Comparison of ENCODE assay signal across 17 cellular contexts in genomic region chr10:2476236-2476814, GRCh38.
A peak's percentile ranks its signal among the peaks of the same experiment; 100 is the strongest.
DNase-seq lines count a peak whose midpoint lies in the region; ATAC-seq, FAIRE-seq and TF ChIP-seq lines count a peak whose summit lies in the region.
"Had no signal": no experiment of that assay in that cellular context is flagged by ENCODE, and none has a peak within 500 bp of the region (broad histone marks: within the 10 kb centered on the region; RNA-seq: fewer than 3 reads in every experiment).

No MANE protein-coding gene starts in this region.

- H3F3A ChIP-seq in MM.1S (ENCODE audit: insufficient read depth, low read length) = no peaks in the 10 kb centered on the region

- no peak overlapping the region for H2BK12ac ChIP-seq in neuronal stem cell (ENCODE audit: low read length)

- DNase-seq in ACHN (peak; percentile 25), MM.1S (no peak), astrocyte (ENCODE audit: low read depth) (peak; percentile 41), neuronal stem cell (ENCODE audit: low spot score) (no peak), RCC 7860 (ENCODE audit: low spot score) (no peak), AG20443 (ENCODE audit: low spot score) (no peak), HuH-7 (ENCODE audit: low spot score) (no peak), T-helper 17 cell (no peak)
- DNase-seq: CD8-positive, alpha-beta memory T cell; DMS 273 treated with DMSO at 0.1 percent for 48 hours; NCI-H1417 treated with DMSO at 0.1 percent for 48 hours; NCI-H2029 treated with DMSO at 0.1 percent for 48 hours; NCI-H226; Right ventricle myocardium superior had no signal

- no peaks in the 10 kb centered on the region for H3K79me2 ChIP-seq in MM.1S (ENCODE audit: low read length)
- no peaks in the 10 kb centered on the region for H3K79me2 ChIP-seq in astrocyte (ENCODE audit: insufficient read depth, low read length)

- ATAC-seq in T-helper 17 cell = no peak
- ATAC-seq: HepG2 had no signal

- H3K9me2 ChIP-seq in MM.1S (replicated peaks; ENCODE audit: insufficient read depth, low read length) = no peaks in the 10 kb centered on the region

- H3K9me3 ChIP-seq in MM.1S (replicated peaks; ENCODE audit: insufficient read depth, low read length) = no peaks in the 10 kb centered on the region
- peaks cover 8% of the 10 kb centered on the region for H3K9me3 ChIP-seq in astrocyte (ENCODE audit: insufficient read depth, low read depth, low read length)
- peaks cover 0 to 5% of the 10 kb centered on the region in 2 donors for H3K9me3 ChIP-seq in neuronal stem cell (replicated peaks in 1 of 2; ENCODE audit: control insufficient read depth in 2 of 2, insufficient read depth in 1 of 2, low read depth in 1 of 2, low read length in 2 of 2)
- H3K9me3 ChIP-seq in T-helper 17 cell (ENCODE audit: control insufficient read depth, low read length, poor library complexity, severe bottlenecking) = no peaks in the 10 kb centered on the region

- H2BK120ac ChIP-seq in neuronal stem cell (ENCODE audit: low read depth, low read length) = no peak overlapping the region

- no peak overlapping the region for H2BK15ac ChIP-seq in neuronal stem cell (ENCODE audit: low read length)

- H3K27me3 Mint-ChIP-seq in astrocyte (ENCODE audit: low read depth, unreplicated experiment) (peaks cover 8% of the 10 kb centered on the region), T-helper 17 cell (peaks cover 4% of the 10 kb centered on the region)
- H3K27me3 Mint-ChIP-seq: B cell had no signal

- no peak overlapping the region for H3K4me3 Mint-ChIP-seq in astrocyte (ENCODE audit: unreplicated experiment)
- H3K4me3 Mint-ChIP-seq in T-helper 17 cell = no peak overlapping the region
- H3K4me3 Mint-ChIP-seq: B cell, H9 had no signal

- no peak overlapping the region for H3K23ac ChIP-seq in neuronal stem cell (ENCODE audit: low read depth, low read length, poor library complexity)

- no peak overlapping the region for H3K18ac ChIP-seq in neuronal stem cell (ENCODE audit: low read length)

- H3K36me3 Mint-ChIP-seq in astrocyte (ENCODE audit: low read depth, unreplicated experiment) (no peaks in the 10 kb centered on the region), T-helper 17 cell (ENCODE audit: low read depth) (no peaks in the 10 kb centered on the region)
- H3K36me3 Mint-ChIP-seq: CD8-positive, alpha-beta memory T cell had no signal

- peak overlapping the region; percentile 11; the same call in 1 of the 2 replicates for H3K4me2 ChIP-seq in MM.1S (ENCODE audit: low read depth, low read length)
- H3K4me2 ChIP-seq in astrocyte (ENCODE audit: low read length) = no peak overlapping the region
- no peak overlapping the region for H3K4me2 ChIP-seq in neuronal stem cell (ENCODE audit: insufficient read depth, low read length, poor library complexity, severe bottlenecking)

- H3K4me1 Mint-ChIP-seq in astrocyte (ENCODE audit: low read depth, unreplicated experiment) (no peaks in the 10 kb centered on the region), T-helper 17 cell (no peaks in the 10 kb centered on the region)
- H3K4me1 Mint-ChIP-seq: B cell; CD8-positive, alpha-beta memory T cell had no signal

- no peak overlapping the region for H3K4ac ChIP-seq in neuronal stem cell (ENCODE audit: low read length)

- no peak overlapping the region for H2AFZ ChIP-seq in MM.1S (ENCODE audit: low read length)
- no peak overlapping the region for H2AFZ ChIP-seq in astrocyte (ENCODE audit: low read depth, low read length)
- H2AFZ ChIP-seq in neuronal stem cell (ENCODE audit: low read length) = peak overlapping the region; percentile 28

- no peak overlapping the region for H2BK5ac ChIP-seq in neuronal stem cell (ENCODE audit: low read length)

- no peaks in the 10 kb centered on the region for H3K4me1 ChIP-seq in MM.1S (ENCODE audit: low read length)
- no peaks in the 10 kb centered on the region for H3K4me1 ChIP-seq in astrocyte (ENCODE audit: insufficient read depth, low read length)
- peaks cover 2 to 7% of the 10 kb centered on the region in 2 donors for H3K4me1 ChIP-seq in neuronal stem cell (ENCODE audit: control insufficient read depth in 2 of 2, insufficient read depth in 1 of 2, low read depth in 1 of 2, low read length in 2 of 2)

- H3K9me3 Mint-ChIP-seq in astrocyte (ENCODE audit: unreplicated experiment) = peaks cover 2% of the 10 kb centered on the region

- H3K14ac ChIP-seq in neuronal stem cell (ENCODE audit: low read length) = no peak overlapping the region

- H3K79me1 ChIP-seq in neuronal stem cell (ENCODE audit: low read depth, low read length) = no peaks in the 10 kb centered on the region

- H3K4me3 ChIP-seq in MM.1S (ENCODE audit: low read length) (no peak overlapping the region; the same call in 1 of the 2 replicates), astrocyte (ENCODE audit: insufficient read depth, low read depth, low read length) (no peak overlapping the region), neuronal stem cell (ENCODE audit: low read length in 2 of 2) (no peak overlapping the region)

- no CpG with 5 or more reads among the region's 14 CpGs for WGBS in neuronal stem cell (ENCODE audit: extremely low coverage in 2 of 2, insufficient read length in 2 of 2, insufficient replicate concordance in 1 of 2), 2 donors

- in situ Hi-C loops in ACHN (cut with HindIII; ENCODE audit: low pct_ligation_motif_present, low pct_unique_long_range_greater_than_20kb, low sequenced_read_pairs) = no loop called here

- H4K20me1 ChIP-seq in MM.1S (ENCODE audit: insufficient read depth, low read length) (no peaks in the 10 kb centered on the region), astrocyte (ENCODE audit: insufficient read depth, low read length) (no peaks in the 10 kb centered on the region)

- no peaks in the 10 kb centered on the region for H3K27me3 ChIP-seq in MM.1S (replicated peaks; ENCODE audit: insufficient read depth, low read length)
- H3K27me3 ChIP-seq in astrocyte (ENCODE audit: insufficient read depth, low read length) = no peaks in the 10 kb centered on the region
- H3K27me3 ChIP-seq in neuronal stem cell (ENCODE audit: control insufficient read depth in 3 of 3, insufficient read depth in 3 of 3, low read depth in 1 of 3, low read length in 3 of 3) = no peaks in the 10 kb centered on the region

- H3K27ac ChIP-seq in MM.1S (ENCODE audit: low read length) = no peak overlapping the region; the same call in 1 of the 2 replicates
- no peak overlapping the region for H3K27ac ChIP-seq in astrocyte (ENCODE audit: low read depth, low read length)
- H3K27ac ChIP-seq in neuronal stem cell (replicated peaks; ENCODE audit: low read length) = no peak overlapping the region

- no peak overlapping the region for H4K91ac ChIP-seq in neuronal stem cell (ENCODE audit: low read depth, low read length, poor library complexity)

- no peak overlapping the region for H4K8ac ChIP-seq in neuronal stem cell (ENCODE audit: low read depth, low read length)

- H3K36me3 ChIP-seq in MM.1S (replicated peaks; ENCODE audit: insufficient read depth, low read length) = no peaks in the 10 kb centered on the region
- H3K36me3 ChIP-seq in astrocyte (ENCODE audit: insufficient read depth, low read length) = no peaks in the 10 kb centered on the region
- H3K36me3 ChIP-seq in neuronal stem cell (replicated peaks in 1 of 2; ENCODE audit: control insufficient read depth in 2 of 2, insufficient read depth in 2 of 2, low read length in 2 of 2) = no peaks in the 10 kb centered on the region

- H3K27ac Mint-ChIP-seq in astrocyte (ENCODE audit: unreplicated experiment) (no peak overlapping the region), T-helper 17 cell (no peak overlapping the region)
- H3K27ac Mint-ChIP-seq: B cell; CD8-positive, alpha-beta memory T cell had no signal

- H3K9ac ChIP-seq in MM.1S (ENCODE audit: low read length) (no peak overlapping the region), astrocyte (ENCODE audit: low read length) (no peak overlapping the region), neuronal stem cell (ENCODE audit: low read depth, low read length, poor library complexity) (no peak overlapping the region)

- FAIRE-seq in astrocyte (lab: Jason Lieb, UNC) (no peak), RCC 7860 (lab: Jason Lieb, UNC) (no peak)
- FAIRE-seq: HepG2 had no signal

- H2AK5ac ChIP-seq in neuronal stem cell (ENCODE audit: low read depth, low read length) = no peak overlapping the region

- TF ChIP-seq CTCF in MM.1S (IDR thresholded peaks at IDR 0.05; ENCODE audit: low read length) (no peak), astrocyte (IDR thresholded peaks at IDR 0.05; ENCODE audit: insufficient read depth, low read depth, low read length) (no peak)

Comparison
In these comparisons a context has a peak if more than half of its experiments do, and no peak if none do; other contexts are left out.
1. DNase-seq: peak in ACHN (single experiment) and astrocyte (single experiment); none in MM.1S (single experiment), neuronal stem cell (single experiment), RCC 7860 (single experiment), AG20443 (single experiment), HuH-7 (single experiment) and T-helper 17 cell (0 of 3).